ENCODE assay signal across 8 cellular contexts in the genomic region with DNA sequence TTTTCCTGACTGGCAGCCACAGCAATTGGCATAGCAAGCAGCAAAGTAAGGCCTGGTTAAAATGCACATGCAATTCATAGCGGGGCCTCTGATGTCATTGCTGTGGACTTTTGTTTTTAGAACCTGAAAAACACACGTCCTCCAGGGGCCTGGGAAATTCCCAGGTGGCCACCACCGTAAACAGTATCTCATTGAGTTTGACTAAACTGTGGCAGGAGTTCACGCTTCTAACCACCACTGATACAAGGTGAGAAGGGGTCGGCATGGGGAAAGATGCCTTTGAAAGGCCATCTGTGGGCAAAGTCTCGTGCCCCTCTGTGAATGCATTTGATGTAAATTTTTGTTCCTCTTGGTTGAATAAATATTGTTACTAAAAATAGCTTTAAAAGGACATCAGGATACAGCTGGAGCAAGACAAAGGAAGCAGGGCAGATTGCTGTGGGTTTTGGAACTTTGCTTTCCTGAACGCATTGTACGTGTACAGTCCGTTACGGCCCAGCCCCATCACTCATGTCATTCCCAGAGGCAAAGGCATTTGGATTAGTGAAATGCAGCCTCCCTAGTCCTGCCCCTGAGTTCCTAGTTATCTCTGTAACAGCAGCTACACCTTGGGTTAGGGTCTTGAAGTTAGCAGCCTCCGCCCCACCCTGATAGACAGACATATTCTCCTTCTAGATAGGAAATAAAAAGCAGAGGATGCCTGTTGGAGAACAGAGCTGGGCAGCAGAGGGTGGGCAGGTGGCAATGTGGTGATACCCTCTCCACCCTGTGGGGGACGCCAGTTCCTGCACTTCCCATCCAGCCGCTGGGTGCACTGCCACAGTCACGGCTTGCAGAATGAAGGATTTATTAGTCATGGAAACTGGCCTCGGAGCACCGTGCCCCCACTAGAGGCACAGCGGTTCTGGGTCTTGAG.
DNase-seq lines count a peak whose midpoint lies in the region; ATAC-seq and FAIRE-seq lines count a peak whose summit lies in the region.

No MANE protein-coding gene starts in this region.

- peak; percentile 14 for DNase-seq in CD1c-positive myeloid dendritic cell (ENCODE audit: extremely low spot score)
- DNase-seq in GM18507 (ENCODE audit: extremely low spot score, insufficient read length, low read depth): peak; percentile 51
- no peak for DNase-seq in T-helper 17 cell
- no peak for DNase-seq in right cardiac atrium
- peak; percentile 57 to 77 for DNase-seq in stimulated activated CD8-positive, alpha-beta memory T cell treated with anti-CD3 and anti-CD28 coated beads, Interleukin-7, amount 100 ng/mL, for 48 hours (ENCODE audit: extremely low read depth in 1 of 2, low read depth in 1 of 2)
- no peak for DNase-seq in HCEC 1CT
- no peak for DNase-seq in NCI-H1092 (lab: John Stamatoyannopoulos, UW)

- no peaks in the 10 kb centered on the region for H3K27me3 ChIP-seq in right cardiac atrium (ENCODE audit: control insufficient read depth, insufficient read depth)

- H3K27ac ChIP-seq in right cardiac atrium (ENCODE audit: low read length): no peak overlapping the region

- no peak overlapping the region for H3K4me3 ChIP-seq in right cardiac atrium (ENCODE audit: low read length)

- H3K4me3 Mint-ChIP-seq in T-helper 17 cell: peak overlapping the region; percentile 42

- WGBS in right cardiac atrium: 60% methylated on average over 17 of the region's 17 CpGs

- H3K9me3 ChIP-seq in T-helper 17 cell (ENCODE audit: control insufficient read depth, low read length, poor library complexity, severe bottlenecking): no peaks in the 10 kb centered on the region
- H3K9me3 ChIP-seq in right cardiac atrium (ENCODE audit: control insufficient read depth, low read length): no peaks in the 10 kb centered on the region

- ATAC-seq in HG02943 (IDR thresholded peaks at IDR 0.05; ENCODE audit: low read depth, unreplicated experiment) (peak; percentile 33), T-helper 17 cell (peak; percentile 86), right cardiac atrium (peak; percentile 50 to 52)

- H3K27ac Mint-ChIP-seq in T-helper 17 cell: peak overlapping the region; percentile 62

- H3K4me1 Mint-ChIP-seq in T-helper 17 cell: peaks cover 13% of the 10 kb centered on the region

- H3K4me1 ChIP-seq in right cardiac atrium (ENCODE audit: control insufficient read depth, insufficient read depth, low read length): peaks cover 8% of the 10 kb centered on the region

- FAIRE-seq in GM18507 (lab: Jason Lieb, UNC): peak; percentile 85

- no peaks in the 10 kb centered on the region for H3K27me3 Mint-ChIP-seq in T-helper 17 cell

- intact Hi-C loops in right cardiac atrium (cut with DNase I): no loop called here

- peaks cover 2% of the 10 kb centered on the region for H3K36me3 Mint-ChIP-seq in T-helper 17 cell (ENCODE audit: low read depth)

Comparison
In these comparisons a context has a peak if more than half of its experiments do, and no peak if none do; other contexts are left out.
1. DNase-seq: peak in CD1c-positive myeloid dendritic cell (single experiment), GM18507 (single experiment) and stimulated activated CD8-positive, alpha-beta memory T cell treated with anti-CD3 and anti-CD28 coated beads, Interleukin-7, amount 100 ng/mL, for 48 hours (2 of 2); none in T-helper 17 cell (0 of 3), right cardiac atrium (0 of 3), HCEC 1CT (single experiment) and NCI-H1092 (single experiment).
2. ATAC-seq: peak in every context shown above with its lines; median percentile 86 in T-helper 17 cell; 51 in right cardiac atrium; 33 in HG02943.